In the genomic region with DNA sequence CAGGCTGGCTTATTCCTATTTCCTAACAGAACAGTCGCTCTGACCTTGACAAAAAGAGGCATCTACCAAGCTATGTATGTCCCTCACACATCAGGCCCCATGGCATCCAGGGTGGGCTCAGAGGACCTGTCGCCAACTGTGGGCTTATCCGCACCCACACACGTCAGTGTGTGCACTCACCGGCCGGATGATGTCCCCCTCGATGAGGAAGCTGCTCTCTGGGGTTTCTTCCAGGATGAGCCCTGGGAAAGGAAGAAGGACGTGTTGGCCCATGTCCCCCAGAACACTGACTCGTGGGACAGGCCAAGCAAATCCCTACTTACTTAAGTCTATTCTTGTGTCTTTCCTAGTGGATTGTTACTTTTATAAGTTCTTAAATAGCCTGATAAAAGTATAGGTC, we compare ENCODE assay signal across 27 cellular contexts. TPM values are rescaled to one million over a fixed set of nuclear protein-coding genes. Genes with fewer than 3 reads are reported as not detected.
"Had no signal": no experiment of that assay in that cellular context is flagged by ENCODE, and none has a peak within 500 bp of the region (broad histone marks: within the 10 kb centered on the region; RNA-seq: fewer than 3 reads in every experiment).

No MANE protein-coding gene starts in this region.

- H3K27me3 ChIP-seq: ascending aorta, body of pancreas, Peyer's patch had no signal

- H3K27ac ChIP-seq: ascending aorta, body of pancreas, Peyer's patch, RWPE1, VCaP had no signal

- H3K9me3 ChIP-seq: ascending aorta, body of pancreas, Peyer's patch had no signal

- H3K4me3 ChIP-seq: ascending aorta, body of pancreas, Peyer's patch had no signal

- H3K9me3 Mint-ChIP-seq: activated CD4-positive, alpha-beta memory T cell treated with anti-CD3 and anti-CD28 coated beads for 36 hours; activated CD4-positive, alpha-beta T cell treated with anti-CD3 and anti-CD28 coated beads, Interleukin-2, amount 10 ng/mL, durations not matched to agents 7 days and 5 days; activated naive CD4-positive, alpha-beta T cell treated with anti-CD3 and anti-CD28 coated beads, Interleukin-2, amount 50 U/mL, for 72 hours; activated naive CD8-positive, alpha-beta T cell treated with anti-CD3 and anti-CD28 coated beads, Interleukin-2, amount 50 U/mL, for 24 hours; activated T-helper 1 cell treated with anti-CD3 and anti-CD28 coated beads, Interleukin-12 subunit alpha, Interleukin-12 subunit beta, Interleukin-2, Interleukin-4 antibody, amounts not matched to agents 30 ng/mL and 10 ng/mL and 1 ng/mL, durations not matched to agents 14 hours and 24 hours and 36 hours had no signal

- H3K4me3 Mint-ChIP-seq: activated CD4-positive, alpha-beta memory T cell treated with anti-CD3 and anti-CD28 coated beads for 36 hours; activated CD4-positive, alpha-beta T cell treated with anti-CD3 and anti-CD28 coated beads, Interleukin-2, amount 10 ng/mL, durations not matched to agents 7 days and 5 days; activated naive CD8-positive, alpha-beta T cell treated with anti-CD3 and anti-CD28 coated beads, Interleukin-2, amount 50 U/mL, for 24 hours; activated T-helper 1 cell treated with anti-CD3 and anti-CD28 coated beads, Interleukin-12 subunit alpha, Interleukin-12 subunit beta, Interleukin-2, Interleukin-4 antibody, amounts not matched to agents 30 ng/mL and 10 ng/mL and 1 ng/mL, durations not matched to agents 14 hours and 24 hours and 36 hours; T-helper 17 cell had no signal

- H3K4me1 ChIP-seq: ascending aorta, Peyer's patch had no signal

- H3K27ac Mint-ChIP-seq: activated CD4-positive, alpha-beta memory T cell treated with anti-CD3 and anti-CD28 coated beads for 36 hours; activated CD4-positive, alpha-beta T cell treated with anti-CD3 and anti-CD28 coated beads, Interleukin-2, amount 10 ng/mL, durations not matched to agents 7 days and 5 days; activated naive CD8-positive, alpha-beta T cell treated with anti-CD3 and anti-CD28 coated beads, Interleukin-2, amount 50 U/mL, for 24 hours; activated T-helper 1 cell treated with anti-CD3 and anti-CD28 coated beads, Interleukin-12 subunit alpha, Interleukin-12 subunit beta, Interleukin-2, Interleukin-4 antibody, amounts not matched to agents 30 ng/mL and 10 ng/mL and 1 ng/mL, durations not matched to agents 14 hours and 24 hours and 36 hours; T-helper 17 cell had no signal

- H3K36me3 Mint-ChIP-seq: activated CD4-positive, alpha-beta memory T cell treated with anti-CD3 and anti-CD28 coated beads for 36 hours; activated naive CD4-positive, alpha-beta T cell treated with anti-CD3 and anti-CD28 coated beads, Interleukin-2, amount 50 U/mL, for 72 hours had no signal

- H3K36me3 ChIP-seq: ascending aorta, Peyer's patch had no signal

- DNase-seq: activated CD4-positive, alpha-beta memory T cell treated with anti-CD3 and anti-CD28 coated beads for 36 hours; activated CD4-positive, alpha-beta T cell treated with anti-CD3 and anti-CD28 coated beads, Interleukin-2, amount 10 ng/mL, durations not matched to agents 7 days and 5 days; activated CD4-positive, CD25-positive, alpha-beta regulatory T cell; activated CD8-positive, alpha-beta memory T cell treated with anti-CD3 and anti-CD28 coated beads for 24 hours; activated effector memory CD4-positive, alpha-beta T cell treated with anti-CD3 and anti-CD28 coated beads, Interleukin-2, amount 50 U/mL, for 16 hours; activated naive CD4-positive, alpha-beta T cell treated with Interleukin-2 at 50 U/mL for 16 hours; activated naive CD8-positive, alpha-beta T cell treated with anti-CD3 and anti-CD28 coated beads, Interleukin-2, amount 50 U/mL, for 24 hours; amniotic stem cell; body of pancreas; Kasumi-1; KBM-7; NCI-H1105 treated with DMSO at 0.1 percent for 48 hours; NCI-H1436 treated with DMSO at 0.1 percent for 48 hours; NCI-H187; NCI-H2081; NCI-H446; NCI-H524; Peyer's patch; SHP77; T-helper 17 cell had no signal

- ATAC-seq: activated naive CD4-positive, alpha-beta T cell treated with anti-CD3 and anti-CD28 coated beads, Interleukin-2, amount 50 U/mL, for 72 hours; activated naive CD8-positive, alpha-beta T cell treated with anti-CD3 and anti-CD28 coated beads, Interleukin-2, amount 50 U/mL, for 24 hours; body of pancreas; T-helper 17 cell had no signal

- H3K27me3 Mint-ChIP-seq: activated CD4-positive, alpha-beta memory T cell treated with anti-CD3 and anti-CD28 coated beads for 36 hours; activated CD4-positive, alpha-beta T cell treated with anti-CD3 and anti-CD28 coated beads, Interleukin-2, amount 10 ng/mL, durations not matched to agents 7 days and 5 days; activated naive CD8-positive, alpha-beta T cell treated with anti-CD3 and anti-CD28 coated beads, Interleukin-2, amount 50 U/mL, for 24 hours; T-helper 17 cell had no signal

RNA-seq across cellular contexts. Expression of a gene that starts 3.1 kb away (rescaled TPM):
- total RNA-seq: ascending aorta, body of pancreas, bronchial epithelial cell, Peyer's patch, SK-MEL-5 had no signal

RNA-seq across cellular contexts. Expression of a gene that starts 18.8 kb away (rescaled TPM):
- total RNA-seq: bronchial epithelial cell, SK-MEL-5 had no signal
